Comparison of ENCODE assay signal across 1 cellular context in the genomic region with DNA sequence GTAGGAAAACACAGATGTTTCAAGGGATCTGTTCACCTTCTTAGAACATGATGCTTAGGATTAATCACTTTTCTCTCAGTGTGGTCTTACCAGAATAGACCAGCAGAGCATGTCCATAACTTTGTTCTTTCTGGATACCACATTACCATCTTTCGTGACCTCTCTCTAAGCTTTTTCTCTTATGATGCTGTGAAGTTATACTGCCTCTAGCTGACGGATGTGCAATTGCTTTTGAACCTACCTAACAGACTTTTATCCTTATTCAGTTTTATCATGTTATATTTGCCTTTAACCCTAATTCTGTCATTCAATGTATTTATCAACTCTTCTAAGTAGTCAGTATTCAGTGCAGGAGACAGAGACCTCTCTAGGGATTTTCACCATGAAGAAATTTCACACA.
TF ChIP-seq lines count a peak whose summit lies in the region.

No MANE protein-coding gene starts in this region.

TF ChIP-seq in liver, 16 proteins besides CTCF, POLR2A, EP300 and RAD21:
- TF ChIP-seq, protein P1, sequence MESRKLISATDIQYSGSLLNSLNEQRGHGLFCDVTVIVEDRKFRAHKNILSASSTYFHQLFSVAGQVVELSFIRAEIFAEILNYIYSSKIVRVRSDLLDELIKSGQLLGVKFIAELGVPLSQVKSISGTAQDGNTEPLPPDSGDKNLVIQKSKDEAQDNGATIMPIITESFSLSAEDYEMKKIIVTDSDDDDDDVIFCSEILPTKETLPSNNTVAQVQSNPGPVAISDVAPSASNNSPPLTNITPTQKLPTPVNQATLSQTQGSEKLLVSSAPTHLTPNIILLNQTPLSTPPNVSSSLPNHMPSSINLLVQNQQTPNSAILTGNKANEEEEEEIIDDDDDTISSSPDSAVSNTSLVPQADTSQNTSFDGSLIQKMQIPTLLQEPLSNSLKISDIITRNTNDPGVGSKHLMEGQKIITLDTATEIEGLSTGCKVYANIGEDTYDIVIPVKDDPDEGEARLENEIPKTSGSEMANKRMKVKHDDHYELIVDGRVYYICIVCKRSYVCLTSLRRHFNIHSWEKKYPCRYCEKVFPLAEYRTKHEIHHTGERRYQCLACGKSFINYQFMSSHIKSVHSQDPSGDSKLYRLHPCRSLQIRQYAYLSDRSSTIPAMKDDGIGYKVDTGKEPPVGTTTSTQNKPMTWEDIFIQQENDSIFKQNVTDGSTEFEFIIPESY (IDR thresholded peaks at IDR 0.05): no peak
- TF ChIP-seq HNF4A (conservative IDR thresholded peaks at IDR 0.05) (no peak), FOXA2 (IDR thresholded peaks at IDR 0.05) (no peak), SP1 (IDR thresholded peaks at IDR 0.05) (no peak), FOXA1 (IDR thresholded peaks at IDR 0.05) (no peak), TAF1 (conservative IDR thresholded peaks at IDR 0.05) (no peak), EGR1 (IDR thresholded peaks at IDR 0.05; ENCODE audit: low read depth in 2 of 2) (no peak), NR2F2 (IDR thresholded peaks at IDR 0.05) (no peak)
- TF ChIP-seq, protein P2, sequence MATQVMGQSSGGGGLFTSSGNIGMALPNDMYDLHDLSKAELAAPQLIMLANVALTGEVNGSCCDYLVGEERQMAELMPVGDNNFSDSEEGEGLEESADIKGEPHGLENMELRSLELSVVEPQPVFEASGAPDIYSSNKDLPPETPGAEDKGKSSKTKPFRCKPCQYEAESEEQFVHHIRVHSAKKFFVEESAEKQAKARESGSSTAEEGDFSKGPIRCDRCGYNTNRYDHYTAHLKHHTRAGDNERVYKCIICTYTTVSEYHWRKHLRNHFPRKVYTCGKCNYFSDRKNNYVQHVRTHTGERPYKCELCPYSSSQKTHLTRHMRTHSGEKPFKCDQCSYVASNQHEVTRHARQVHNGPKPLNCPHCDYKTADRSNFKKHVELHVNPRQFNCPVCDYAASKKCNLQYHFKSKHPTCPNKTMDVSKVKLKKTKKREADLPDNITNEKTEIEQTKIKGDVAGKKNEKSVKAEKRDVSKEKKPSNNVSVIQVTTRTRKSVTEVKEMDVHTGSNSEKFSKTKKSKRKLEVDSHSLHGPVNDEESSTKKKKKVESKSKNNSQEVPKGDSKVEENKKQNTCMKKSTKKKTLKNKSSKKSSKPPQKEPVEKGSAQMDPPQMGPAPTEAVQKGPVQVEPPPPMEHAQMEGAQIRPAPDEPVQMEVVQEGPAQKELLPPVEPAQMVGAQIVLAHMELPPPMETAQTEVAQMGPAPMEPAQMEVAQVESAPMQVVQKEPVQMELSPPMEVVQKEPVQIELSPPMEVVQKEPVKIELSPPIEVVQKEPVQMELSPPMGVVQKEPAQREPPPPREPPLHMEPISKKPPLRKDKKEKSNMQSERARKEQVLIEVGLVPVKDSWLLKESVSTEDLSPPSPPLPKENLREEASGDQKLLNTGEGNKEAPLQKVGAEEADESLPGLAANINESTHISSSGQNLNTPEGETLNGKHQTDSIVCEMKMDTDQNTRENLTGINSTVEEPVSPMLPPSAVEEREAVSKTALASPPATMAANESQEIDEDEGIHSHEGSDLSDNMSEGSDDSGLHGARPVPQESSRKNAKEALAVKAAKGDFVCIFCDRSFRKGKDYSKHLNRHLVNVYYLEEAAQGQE (IDR thresholded peaks at IDR 0.05): no peak
